ENCODE assay signal across 20 cellular contexts in genomic region chr9:5870691-5871090, GRCh38. TPM values are rescaled to one million over a fixed set of nuclear protein-coding genes. Genes with fewer than 3 reads are reported as not detected.
DNase-seq lines count a peak whose midpoint lies in the region; ATAC-seq, FAIRE-seq and TF ChIP-seq lines count a peak whose summit lies in the region.
"Had no signal": no experiment of that assay in that cellular context is flagged by ENCODE, and none has a peak within 500 bp of the region (broad histone marks: within the 10 kb centered on the region; RNA-seq: fewer than 3 reads in every experiment).

No MANE protein-coding gene starts in this region.

- BruUV-seq in K562 (replicated peaks; lab: Mats Ljungman, UMichigan): no TSS peak

- CTCF ChIA-PET in K562 (lab: Yijun Ruan, JAX; ENCODE audit: low intra/inter-chr PET ratio): interaction anchor here (1.3 kb wide), 1 partner anchor 183 kb away, joined by 3 read pairs; no protein-coding TSS in a partner anchor

- no peak overlapping the region for H3K4me2 ChIP-seq in K562 (ENCODE audit: insufficient read depth, low read length)
- H3K4me2 ChIP-seq: BLaER1 had no signal

- H3K9ac ChIP-seq in K562 (ENCODE audit: insufficient read depth in 1 of 2, low read depth in 2 of 2, low read length in 2 of 2): no peak overlapping the region
- H3K9ac ChIP-seq: BLaER1 had no signal

- H3K4me3 ChIP-seq in K562 (no peak overlapping the region), uterus (no peak overlapping the region)
- H3K4me3 ChIP-seq: BLaER1, SJSA1, tibial nerve had no signal

- no peak for TF ChIP-seq CTCF in K562 (IDR thresholded peaks at IDR 0.05 in 2 of 3, conservative IDR thresholded peaks at IDR 0.05 in 1 of 3; ENCODE audit: insufficient read depth in 2 of 3, low read depth in 1 of 3, low read length in 3 of 3)
- no peak for TF ChIP-seq CTCF in uterus (IDR thresholded peaks at IDR 0.05)

- H3K79me2 ChIP-seq in K562 (ENCODE audit: control insufficient read depth, insufficient read depth, low read length): no peaks in the 10 kb centered on the region

- TF ChIP-seq POLR2A in K562 (conservative IDR thresholded peaks at IDR 0.05): no peak
- TF ChIP-seq POLR2A in uterus (IDR thresholded peaks at IDR 0.05): no peak

- no peak for ATAC-seq in K562
- ATAC-seq: stimulated activated effector memory CD8-positive, alpha-beta T cell treated with anti-CD3 and anti-CD28 coated beads, Interleukin-12 subunit alpha, Interleukin-12 subunit beta, amount 100 ng/mL, for 72 hours had no signal

- intact Hi-C loops in K562 (cut with micrococcal nuclease) (no loop called here), uterus (cut with DNase I; ENCODE audit: low total_unique reads) (no loop called here)

- no peaks in the 10 kb centered on the region for H4K20me1 ChIP-seq in K562 (replicated peaks; ENCODE audit: control insufficient read depth, insufficient read depth, low read length)
- H4K20me1 ChIP-seq: BLaER1 had no signal

- POLR2A ChIA-PET in K562 (lab: Yijun Ruan, JAX): no interaction called here

- H3K36me3 ChIP-seq in K562 (ENCODE audit: control insufficient read depth, insufficient read depth, low read length) (no peaks in the 10 kb centered on the region), uterus (no peaks in the 10 kb centered on the region)
- H3K36me3 ChIP-seq: BLaER1, SJSA1 had no signal

- H3K27me3 ChIP-seq in K562 (ENCODE audit: control insufficient read depth in 2 of 2, insufficient read depth in 2 of 2, low read length in 2 of 2): no peaks in the 10 kb centered on the region
- H3K27me3 ChIP-seq in uterus: no peaks in the 10 kb centered on the region
- H3K27me3 ChIP-seq: BLaER1, SJSA1, tibial nerve had no signal

- FAIRE-seq in K562 (lab: Jason Lieb, UNC): no peak

- H3K9me3 ChIP-seq in K562 (replicated peaks; ENCODE audit: control insufficient read depth, insufficient read depth, low read depth, low read length) (no peaks in the 10 kb centered on the region), uterus (no peaks in the 10 kb centered on the region)
- H3K9me3 ChIP-seq: BLaER1, SJSA1, tibial nerve had no signal

- H3K4me1 ChIP-seq in K562 (replicated peaks in 1 of 2; ENCODE audit: control insufficient read depth in 2 of 2, insufficient read depth in 2 of 2, low read length in 2 of 2) (peaks cover 0 to 21% of the 10 kb centered on the region in 2 experiments; a peak in 4 of 5 replicates), uterus (no peaks in the 10 kb centered on the region)
- H3K4me1 ChIP-seq: BLaER1, SJSA1, tibial nerve had no signal

- TF ChIP-seq EP300 in K562 (IDR thresholded peaks at IDR 0.05; ENCODE audit: low read length): no peak

- H2AFZ ChIP-seq in K562 (ENCODE audit: low read depth, low read length): peak overlapping the region; percentile 99

- DNase-seq in COLO668 (lab: John Stamatoyannopoulos, UW; ENCODE audit: unreplicated experiment) (peak; percentile 10), Caki2 (ENCODE audit: low read depth) (peak; percentile 14), K562 (ENCODE audit: extremely low read depth in 1 of 4, low spot score in 3 of 4) (peak in 1 of 4 experiments; percentile 37), lung microvascular endothelial cell (ENCODE audit: low read depth in 2 of 2) (peak; percentile 35 to 78), NCI-H226 (no peak), uterus (no peak)
- DNase-seq in activated naive CD4-positive, alpha-beta T cell (lab: John Stamatoyannopoulos, UW): no peak
- DNase-seq: activated CD4-positive, alpha-beta T cell treated with anti-CD3 and anti-CD28 coated beads, Interleukin-2, amount 10 ng/mL, durations not matched to agents 7 days and 5 days; activated naive CD8-positive, alpha-beta T cell treated with anti-CD3 and anti-CD28 coated beads for 36 hours; activated T-cell treated with anti-CD3 and anti-CD28 coated beads for 4 hours; effector memory CD4-positive, alpha-beta T cell; naive B cell; NCI-H2171 treated with DMSO at 0.1 percent for 48 hours; T-helper 9 cell had no signal

- H3K27ac ChIP-seq in K562 (ENCODE audit: extremely low read depth, low read depth, low read length): no peak overlapping the region
- no peak overlapping the region for H3K27ac ChIP-seq in uterus
- H3K27ac ChIP-seq: BLaER1, SJSA1, tibial nerve had no signal

- WGBS in K562 (ENCODE audit: insufficient coverage, low coverage, missing lambda C conversion rate): 53% methylated on average over 3 of the region's 3 CpGs

- no peak for TF ChIP-seq RAD21 in K562 (CRISPR knock-in tag; conservative IDR thresholded peaks at IDR 0.05 in 1 of 2, IDR thresholded peaks at IDR 0.05 in 1 of 2)

- H3K9me1 ChIP-seq in K562 (ENCODE audit: control insufficient read depth, insufficient read depth, low read length): peaks cover 2% of the 10 kb centered on the region

- in situ Hi-C loops in Caki2 (cut with HindIII; ENCODE audit: low pct_unique_long_range_greater_than_20kb, low sequenced_read_pairs) (no loop called here), K562 (cut with MboI) (no loop called here)

TF ChIP-seq in K562, 482 proteins besides CTCF, POLR2A, EP300 and RAD21 (continues in another document):
- TF ChIP-seq NFIC (IDR thresholded peaks at IDR 0.05) (peak; percentile 86), MITF (IDR thresholded peaks at IDR 0.05) (no peak), ILF3 (IDR thresholded peaks at IDR 0.05; ENCODE audit: borderline replicate concordance) (no peak), NR2C2 (CRISPR knock-in tag; IDR thresholded peaks at IDR 0.05) (no peak), NR2C2 (tag; IDR thresholded peaks at IDR 0.05) (0 out of 2 replicates have a peak, but pooled peaks have one; percentile 31)
- TF ChIP-seq, protein P1, sequence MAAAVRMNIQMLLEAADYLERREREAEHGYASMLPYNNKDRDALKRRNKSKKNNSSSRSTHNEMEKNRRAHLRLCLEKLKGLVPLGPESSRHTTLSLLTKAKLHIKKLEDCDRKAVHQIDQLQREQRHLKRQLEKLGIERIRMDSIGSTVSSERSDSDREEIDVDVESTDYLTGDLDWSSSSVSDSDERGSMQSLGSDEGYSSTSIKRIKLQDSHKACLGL (CRISPR knock-in tag; IDR thresholded peaks at IDR 0.05; ENCODE audit: borderline replicate concordance, poor library complexity, severe bottlenecking): no peak

RNA-seq across cellular contexts. Expression of gene MLANA, which starts 20.0 kb away (rescaled TPM):
- total RNA-seq in Caki2 (2014; rRNA removed; shearing (Covaris generic); ENCODE audit: low replicate concordance): not detected in 2 replicates
- not detected in 2 replicates for total RNA-seq in K562 (2011; cell fraction: chromatin; rRNA removed; ENCODE audit: low replicate concordance)
- not detected in 2 replicates for total RNA-seq in K562 (2011; cell fraction: nucleolus; rRNA removed)
- not detected in 2 replicates for total RNA-seq in K562 (2011; cell fraction: nucleoplasm; rRNA removed)
- total RNA-seq in K562 (2014; rRNA removed) (not detected in 2 replicates), K562 (2014; rRNA removed; fragmentation: Illumina TruSeq; extraction: Trizol) (not detected in 2 replicates), K562 (2015; rRNA removed; fragmentation: Illumina TruSeq; extraction: Trizol) (not detected in 2 replicates), K562 (2021) (not detected in 2 replicates), lung microvascular endothelial cell (not detected in 2 replicates), uterus (not detected)
- polyA plus RNA-seq in K562 (2011; rRNA removed) (not detected in 2 replicates), K562 (2014; fragmentation: Illumina TruSeq; extraction: Trizol) (not detected in 2 replicates), K562 (2014; fragmentation: Nextera tagmentation; extraction: Ambion mirVana) (not detected), K562 (2014; rRNA removed) (not detected in 2 replicates)
- polyA plus RNA-seq in K562 (2011; cell fraction: cytosol; rRNA removed): not detected in 2 replicates
- polyA plus RNA-seq in K562 (2011; cell fraction: nucleus; rRNA removed): not detected in 2 replicates
- 0.08 and 0.46 TPM in 2 replicates for polyA plus RNA-seq in K562 (2012)
- polyA minus RNA-seq in K562 (2011; rRNA and poly(A)+ RNA removed): not detected in 2 replicates
- polyA minus RNA-seq in K562 (2011; cell fraction: cytosol; rRNA and poly(A)+ RNA removed): not detected in 2 replicates
- not detected in 2 replicates for polyA minus RNA-seq in K562 (2011; cell fraction: nucleus; rRNA and poly(A)+ RNA removed)
- total RNA-seq: activated CD4-positive, alpha-beta T cell treated with anti-CD3 and anti-CD28 coated beads, Interleukin-2, amount 10 ng/mL, durations not matched to agents 7 days and 5 days; activated naive CD8-positive, alpha-beta T cell treated with anti-CD3 and anti-CD28 coated beads for 36 hours; OCI-LY7; progenitor cell of endocrine pancreas; SJSA1; tibial nerve had no signal

RNA-seq across cellular contexts. Expression of gene ERMP1, which starts 37.8 kb away (rescaled TPM):
- 12.6 and 16.3 TPM in 2 replicates for total RNA-seq in Caki2 (2014; rRNA removed; shearing (Covaris generic); ENCODE audit: low replicate concordance)
- 33.3 and 50.1 TPM in 2 replicates for total RNA-seq in K562 (2011; cell fraction: chromatin; rRNA removed; ENCODE audit: low replicate concordance)
- total RNA-seq in K562 (2011; cell fraction: nucleolus; rRNA removed): 21.5 and 22.9 TPM in 2 replicates
- 40.9 and 50.4 TPM in 2 replicates for total RNA-seq in K562 (2011; cell fraction: nucleoplasm; rRNA removed)
- total RNA-seq in K562 (2014; rRNA removed) (8.5 and 9.4 TPM in 2 replicates), K562 (2014; rRNA removed; fragmentation: Illumina TruSeq; extraction: Trizol) (12.6 and 14.5 TPM in 2 replicates), K562 (2015; rRNA removed; fragmentation: Illumina TruSeq; extraction: Trizol) (15.7 and 17.7 TPM in 2 replicates), K562 (2021) (12.0 and 14.5 TPM in 2 replicates), lung microvascular endothelial cell (14.1 and 16.8 TPM in 2 replicates), uterus (10 to 100 TPM in 2 of 4 donors, 1 to 10 TPM in 2; 7.9 to 34.9 (median 11.5) TPM)
- polyA plus RNA-seq in K562 (2011; rRNA removed) (24.6 and 26.3 TPM in 2 replicates), K562 (2014; fragmentation: Illumina TruSeq; extraction: Trizol) (11.1 and 12.9 TPM in 2 replicates), K562 (2014; fragmentation: Nextera tagmentation; extraction: Ambion mirVana) (1 to 10 TPM; 2.5 to 4.6 TPM), K562 (2014; rRNA removed) (7.1 and 8.3 TPM in 2 replicates)
- polyA plus RNA-seq in K562 (2011; cell fraction: cytosol; rRNA removed): 8.6 and 21.4 TPM in 2 replicates
- polyA plus RNA-seq in K562 (2011; cell fraction: nucleus; rRNA removed): 16.4 and 20.7 TPM in 2 replicates
- 12.3 and 25.2 TPM in 2 replicates for polyA plus RNA-seq in K562 (2012)
- polyA minus RNA-seq in K562 (2011; rRNA and poly(A)+ RNA removed): 44.8 and 50.2 TPM in 2 replicates
- 21.6 and 22.4 TPM in 2 replicates for polyA minus RNA-seq in K562 (2011; cell fraction: cytosol; rRNA and poly(A)+ RNA removed)
- 11.3 and 20.2 TPM in 2 replicates for polyA minus RNA-seq in K562 (2011; cell fraction: nucleus; rRNA and poly(A)+ RNA removed)

Comparison
In these comparisons a context has a peak if more than half of its experiments do, and no peak if none do; other contexts are left out.
1. DNase-seq: peak in COLO668 (single experiment), Caki2 (single experiment) and lung microvascular endothelial cell (2 of 2); none in activated naive CD4-positive, alpha-beta T cell (0 of 4), NCI-H226 (single experiment) and uterus (0 of 2).